ENCODE assay signal across 1 cellular context in the genomic region with DNA sequence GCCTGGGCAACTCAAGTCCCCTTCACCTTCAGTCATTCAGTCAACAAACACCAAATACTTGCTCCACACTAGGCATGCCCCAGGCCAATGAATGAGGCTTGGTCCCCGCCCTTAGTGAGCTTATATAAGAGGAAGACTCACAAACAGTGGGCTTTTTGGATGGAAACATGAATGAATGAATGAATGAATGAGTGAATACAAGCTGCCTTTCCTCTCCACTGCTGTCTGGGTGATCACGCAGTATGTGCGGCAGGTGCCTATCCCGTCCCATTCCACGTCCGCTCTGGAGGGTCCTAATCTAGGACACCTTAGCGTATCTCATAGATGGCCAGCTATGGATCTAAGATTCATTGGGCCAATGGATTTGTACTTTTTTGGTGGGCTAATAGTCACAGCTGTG.
TF ChIP-seq lines count a peak whose summit lies in the region.

No MANE protein-coding gene starts in this region.

TF ChIP-seq in GM12878, 131 proteins besides CTCF, POLR2A, EP300 and RAD21 (continued from another document):
- peak; percentile 78 for TF ChIP-seq ZNF24 (IDR thresholded peaks at IDR 0.05)
TF ChIP-seq in GM12878: peak in this region for 1.
